8 cellular contexts compared by ENCODE assay signal in the genomic region with DNA sequence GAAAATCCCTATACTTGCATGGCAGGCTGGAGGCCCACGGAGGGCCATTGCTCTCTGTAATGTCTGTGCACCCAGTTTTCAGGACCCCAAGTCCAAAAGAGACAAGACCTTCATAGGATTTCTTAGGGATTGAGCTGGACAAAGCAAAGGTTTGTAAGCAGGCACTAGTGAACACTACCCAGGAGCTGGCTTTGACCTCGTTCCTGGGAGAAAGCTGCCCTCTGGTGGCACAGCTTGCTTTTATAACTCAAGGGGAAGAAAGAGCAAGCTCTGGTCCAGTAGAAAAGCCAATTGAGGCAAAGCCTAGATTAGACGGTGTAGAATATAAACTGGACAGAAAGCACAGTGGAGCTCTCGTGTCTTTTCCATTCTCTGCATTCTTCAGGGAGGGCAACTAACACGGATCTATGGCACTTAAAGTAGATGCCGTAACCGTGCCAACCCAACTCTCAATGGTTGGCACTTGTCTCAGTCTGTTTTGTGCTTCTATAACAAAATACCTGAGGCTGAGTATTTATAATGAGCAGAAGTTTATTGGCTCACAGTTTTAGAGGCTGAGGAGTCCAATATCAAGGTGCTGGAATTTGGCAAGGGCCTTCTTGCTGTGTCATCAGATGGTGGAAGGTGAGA. TPM values are rescaled to one million over a fixed set of nuclear protein-coding genes. Genes with fewer than 3 reads are reported as not detected.
DNase-seq lines count a peak whose midpoint lies in the region; ATAC-seq, FAIRE-seq and TF ChIP-seq lines count a peak whose summit lies in the region.

No MANE protein-coding gene starts in this region.

- DNase-seq in GM06990 (ENCODE audit: extremely low read depth, insufficient read length): no peak
- DNase-seq in HT-29 (ENCODE audit: low spot score): peak; percentile 93
- peak; percentile 64 for DNase-seq in PC-3
- DNase-seq in dorsolateral prefrontal cortex: peak in 7 of 10 donors; percentile 28 to 80 (median 64)
- peak in 2 of 3 donors; percentile 55 to 62 for DNase-seq in right lobe of liver
- DNase-seq in aorta: peak; percentile 72 to 82
- DNase-seq in mesenteric fat pad (ENCODE audit: low spot score): no peak

- CTCF ChIA-PET in PC-3 (lab: Charles Lee): interaction anchor here (0.6 to 1.8 kb wide), 6 partner anchors 8 to 390 kb away, joined by 3 to 16 read pairs (median 4); no protein-coding TSS in a partner anchor

- H3K27ac ChIP-seq in PC-3 (ENCODE audit: low read length) (no peak overlapping the region), dorsolateral prefrontal cortex (no peak overlapping the region), right lobe of liver (no peak overlapping the region), aorta (ENCODE audit: low read depth in 1 of 2, low read length in 2 of 2) (no peak overlapping the region)

- no peaks in the 10 kb centered on the region for H3K36me3 ChIP-seq in GM06990 (ENCODE audit: control insufficient read depth, insufficient read depth, low read length)
- H3K36me3 ChIP-seq in PC-3 (ENCODE audit: low read depth, low read length): no peaks in the 10 kb centered on the region
- H3K36me3 ChIP-seq in right lobe of liver: no peaks in the 10 kb centered on the region
- no peaks in the 10 kb centered on the region for H3K36me3 ChIP-seq in aorta (ENCODE audit: control insufficient read depth in 1 of 2, insufficient read depth in 2 of 2, low read length in 1 of 2)

- intact Hi-C loops in PC-3 (cut with micrococcal nuclease): loop anchor here (1.0 to 5.0 kb wide), 2 partner anchors 47 to 154 kb away; no protein-coding TSS in a partner anchor
- intact Hi-C loops in dorsolateral prefrontal cortex (cut with DNase I): loop anchor here (2.0 to 5.0 kb wide), 4 partner anchors 44 to 354 kb away; no protein-coding TSS in a partner anchor
- intact Hi-C loops in right lobe of liver (cut with DNase I): loop anchor here in 1 of 2 donors (5.0 kb wide), 1 partner anchor 49 kb away; no protein-coding TSS in a partner anchor
- intact Hi-C loops in aorta (cut with DNase I): loop anchor here (2.0 to 5.0 kb wide), 2 partner anchors 47 to 154 kb away; no protein-coding TSS in a partner anchor

- peak; percentile 77 for ATAC-seq in PC-3
- peak; percentile 37 to 84 (median 65) for ATAC-seq in right lobe of liver
- ATAC-seq in aorta (ENCODE audit: low FRiP score): peak; percentile 59

- no TSS peak for BruUV-seq in PC-3 (replicated peaks; lab: Mats Ljungman, UMichigan)

- H3K9me3 ChIP-seq in PC-3 (ENCODE audit: low read length) (no peaks in the 10 kb centered on the region), right lobe of liver (no peaks in the 10 kb centered on the region), aorta (ENCODE audit: control insufficient read depth, low read length) (no peaks in the 10 kb centered on the region)

- no peak overlapping the region for H2AFZ ChIP-seq in PC-3 (ENCODE audit: low read length)

- no peaks in the 10 kb centered on the region for H3K4me1 ChIP-seq in PC-3 (ENCODE audit: insufficient read depth, low read length)
- no peaks in the 10 kb centered on the region for H3K4me1 ChIP-seq in right lobe of liver
- H3K4me1 ChIP-seq in aorta (ENCODE audit: control insufficient read depth in 1 of 2, insufficient read depth in 2 of 2, low read length in 2 of 2): no peaks in the 10 kb centered on the region

- WGBS in right lobe of liver (ENCODE audit: insufficient coverage, low coverage, low lambda C conversion rate, missing lambda C conversion rate): 31% methylated on average over 7 of the region's 7 CpGs
- WGBS in aorta, 2 donors: 43 to 45% methylated on average over 7 of the region's 7 CpGs

- H3K4me2 ChIP-seq in PC-3 (ENCODE audit: low read length): no peak overlapping the region

- H3F3A ChIP-seq in PC-3 (ENCODE audit: low read length, unreplicated experiment): no peaks in the 10 kb centered on the region

- H4K20me1 ChIP-seq in PC-3 (ENCODE audit: low read length): no peaks in the 10 kb centered on the region

- no peaks in the 10 kb centered on the region for H3K9me2 ChIP-seq in PC-3 (replicated peaks; ENCODE audit: low read length)

- peak; percentile 79 for FAIRE-seq in A204.1 (lab: Jason Lieb, UNC)

- TF ChIP-seq CTCF in GM06990 (IDR thresholded peaks at IDR 0.05; ENCODE audit: insufficient read depth, low read length, poor library complexity, severe bottlenecking): peak; percentile 60
- TF ChIP-seq CTCF in PC-3 (conservative IDR thresholded peaks at IDR 0.05; ENCODE audit: low read depth, low read length): peak; percentile 69
- TF ChIP-seq CTCF in dorsolateral prefrontal cortex (IDR thresholded peaks at IDR 0.05 in 54 of 56, conservative IDR thresholded peaks at IDR 0.05 in 2 of 56; ENCODE audit: low read depth in 1 of 56, partially characterized antibody in 56 of 56): peak; percentile 23 to 81 (median 62)
- TF ChIP-seq CTCF in right lobe of liver (IDR thresholded peaks at IDR 0.05): peak; percentile 39 to 61 (median 47)

- H3K27me3 ChIP-seq in GM06990 (replicated peaks; ENCODE audit: control insufficient read depth, insufficient read depth, low read length) (peaks cover 2% of the 10 kb centered on the region), PC-3 (ENCODE audit: low read length) (no peaks in the 10 kb centered on the region), dorsolateral prefrontal cortex (peaks cover 0 to under 1% (median 0%) of the 10 kb centered on the region in 45 donors), right lobe of liver (no peaks in the 10 kb centered on the region), aorta (ENCODE audit: control insufficient read depth in 1 of 2, insufficient read depth in 2 of 2, low read length in 1 of 2) (no peaks in the 10 kb centered on the region)

- H3K4me3 ChIP-seq in GM06990 (replicated peaks; ENCODE audit: low read depth, low read length): no peak overlapping the region
- no peak overlapping the region for H3K4me3 ChIP-seq in PC-3 (ENCODE audit: low read length)
- no peak overlapping the region for H3K4me3 ChIP-seq in dorsolateral prefrontal cortex
- H3K4me3 ChIP-seq in right lobe of liver: no peak overlapping the region
- H3K4me3 ChIP-seq in aorta (ENCODE audit: low read length in 2 of 2): no peak overlapping the region

- POLR2A ChIA-PET in PC-3 (lab: Charles Lee; ENCODE audit: unreplicated experiment): no interaction called here

- H3K79me2 ChIP-seq in PC-3 (ENCODE audit: low read length): no peaks in the 10 kb centered on the region

- no peak for TF ChIP-seq POLR2A in right lobe of liver (IDR thresholded peaks at IDR 0.05)

- no peak overlapping the region for H3K9ac ChIP-seq in PC-3 (ENCODE audit: low read length)

RNA-seq across cellular contexts. Expression of a gene that starts 7.9 kb away (rescaled TPM):
- total RNA-seq in HT-29 (2014; rRNA removed; shearing (Covaris generic)): 7.4 and 11.0 TPM in 2 replicates
- not detected in 2 replicates for total RNA-seq in PC-3 (2014; rRNA removed)
- total RNA-seq in dorsolateral prefrontal cortex: 1 to 10 TPM in 1 of 120 experiments, under 1 TPM in 3, not detected in 116; 0.19 to 1.1 (median 0.90) TPM
- total RNA-seq in right lobe of liver: under 1 TPM; 0.20 to 0.64 (median 0.39) TPM
- total RNA-seq in aorta: under 1 TPM in 1 of 2 donors, not detected in 1; 0.72 TPM
- under 1 TPM in 1 of 2 donors, not detected in 1; 0.75 TPM for polyA plus RNA-seq in aorta
- total RNA-seq in mesenteric fat pad: 0.19 TPM

Comparison
In these comparisons a context has a peak if more than half of its experiments do, and no peak if none do; other contexts are left out.
1. DNase-seq: peak in HT-29 (single experiment), PC-3 (single experiment), dorsolateral prefrontal cortex (7 of 10), right lobe of liver (2 of 3) and aorta (2 of 2); none in GM06990 (single experiment) and mesenteric fat pad (single experiment).
2. Peak in every context shown above with its lines, with median percentiles within 50 percentile points of each other: CTCF ChIP-seq and ATAC-seq.